ENCODE assay signal across 8 cellular contexts in genomic region chr17:45147102-45147580, GRCh38. TPM values are rescaled to one million over a fixed set of nuclear protein-coding genes. Genes with fewer than 3 reads are reported as not detected.
DNase-seq lines count a peak whose midpoint lies in the region; ATAC-seq and TF ChIP-seq lines count a peak whose summit lies in the region.

No MANE protein-coding gene starts in this region.

- peak overlapping the region; percentile 91 for H3K9ac ChIP-seq in ES-I3 (ENCODE audit: low read depth, low read length)

- H3K27ac ChIP-seq in 22Rv1 (peak overlapping the region; percentile 99), muscle layer of duodenum (ENCODE audit: low read length) (peak overlapping the region; percentile 100)

- peak overlapping the region; percentile 99 for H3K27ac Mint-ChIP-seq in T-helper 17 cell

- H3K27me3 ChIP-seq in muscle layer of duodenum (ENCODE audit: low read depth, low read length): no peaks in the 10 kb centered on the region

- TF ChIP-seq CTCF in 22Rv1 (IDR thresholded peaks at IDR 0.05) (no peak), epithelial cell of esophagus (IDR thresholded peaks at IDR 0.05; ENCODE audit: insufficient read depth, low read depth, low read length, missing control alignments) (no peak)

- DNase-seq in LoVo (ENCODE audit: low spot score) (peak; percentile 78), T-helper 17 cell (peak in 1 of 3 donors; percentile 57), epithelial cell of esophagus (ENCODE audit: low read depth) (peak; percentile 61)
- no peak for DNase-seq in stimulated activated CD4-positive, alpha-beta T cell treated with anti-CD3 and anti-CD28 coated beads, Interleukin-2, amount 100 ng/mL, for 48 hours

- H3K9me3 ChIP-seq in ES-I3 (ENCODE audit: control insufficient read depth, insufficient read depth, low read length) (no peaks in the 10 kb centered on the region), T-helper 17 cell (ENCODE audit: control insufficient read depth, low read length, poor library complexity, severe bottlenecking) (no peaks in the 10 kb centered on the region), muscle layer of duodenum (ENCODE audit: control insufficient read depth in 1 of 2, low read length in 2 of 2) (no peaks in the 10 kb centered on the region)

- no peaks in the 10 kb centered on the region for H3K36me3 ChIP-seq in ES-I3 (ENCODE audit: insufficient read depth, low read length)
- H3K36me3 ChIP-seq in muscle layer of duodenum (ENCODE audit: control insufficient read depth in 1 of 2, insufficient read depth in 2 of 2, low read length in 2 of 2): peaks cover 0 to 4% of the 10 kb centered on the region in 2 donors

- peak overlapping the region; percentile 88 for H3K4me3 Mint-ChIP-seq in T-helper 17 cell

- H3K4me1 ChIP-seq in ES-I3 (ENCODE audit: insufficient read depth, low read length): peaks cover 15% of the 10 kb centered on the region
- peaks cover 15 to 48% of the 10 kb centered on the region in 2 donors for H3K4me1 ChIP-seq in muscle layer of duodenum (ENCODE audit: control insufficient read depth in 1 of 2, insufficient read depth in 2 of 2, low read length in 2 of 2)

- peaks cover 4% of the 10 kb centered on the region for H3K36me3 Mint-ChIP-seq in T-helper 17 cell (ENCODE audit: low read depth)

- ATAC-seq in T-helper 17 cell (peak; percentile 6), GM21367 (IDR thresholded peaks at IDR 0.05; ENCODE audit: unreplicated experiment) (no peak)

- H3K27me3 Mint-ChIP-seq in T-helper 17 cell: peaks cover 5% of the 10 kb centered on the region

- peaks cover 44% of the 10 kb centered on the region for H3K4me1 Mint-ChIP-seq in T-helper 17 cell

- peak overlapping the region; percentile 88 for H3K4me3 ChIP-seq in epithelial cell of esophagus (ENCODE audit: low read length)
- H3K4me3 ChIP-seq in muscle layer of duodenum (ENCODE audit: low read depth in 1 of 2, low read length in 2 of 2): peak overlapping the region; percentile 69 to 93

RNA-seq across cellular contexts. Expression of gene HEXIM1, which starts 1.1 kb away (rescaled TPM):
- 10 to 100 TPM; 52.4 to 71.8 TPM for total RNA-seq in T-helper 17 cell

RNA-seq across cellular contexts. Expression of gene ACBD4, which starts 11.7 kb away (rescaled TPM):
- total RNA-seq in T-helper 17 cell: 10 to 100 TPM; 13.6 to 18.9 TPM

RNA-seq across cellular contexts. Expression of gene HEXIM2, which starts 14.5 kb away (rescaled TPM):
- total RNA-seq in T-helper 17 cell: 10 to 100 TPM in 1 of 2 donors, 1 to 10 TPM in 1; 1.5 to 12.3 TPM

RNA-seq across cellular contexts. Expression of gene PLCD3, which starts 14.8 kb away (rescaled TPM):
- 1 to 10 TPM; 3.7 to 5.0 TPM for total RNA-seq in T-helper 17 cell

Comparison
In these comparisons a context has a peak if more than half of its experiments do, and no peak if none do; other contexts are left out.
1. DNase-seq: peak in LoVo (single experiment) and epithelial cell of esophagus (single experiment); none in stimulated activated CD4-positive, alpha-beta T cell treated with anti-CD3 and anti-CD28 coated beads, Interleukin-2, amount 100 ng/mL, for 48 hours (0 of 2).